ENCODE assay signal across 13 cellular contexts in the genomic region with DNA sequence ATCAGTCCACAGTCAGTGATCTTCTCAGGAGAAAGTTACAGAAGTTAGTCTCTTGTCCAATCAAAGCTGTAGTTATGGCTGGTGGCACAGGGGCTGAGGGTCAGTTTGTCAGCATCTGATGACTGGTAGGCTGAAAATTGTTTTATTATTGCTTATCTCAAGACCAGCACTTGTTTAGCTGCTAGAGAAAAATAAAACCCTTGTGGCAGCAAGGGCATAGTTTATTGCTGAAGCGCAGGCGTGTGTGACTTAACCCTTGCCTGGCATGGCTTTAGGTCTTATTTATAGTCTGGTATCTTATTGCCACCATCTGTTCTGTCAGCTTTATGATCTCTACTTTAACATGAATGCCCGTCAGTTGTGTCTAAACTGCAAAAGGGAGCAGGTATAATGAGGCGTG.
"Had no signal": no experiment of that assay in that cellular context is flagged by ENCODE, and none has a peak within 500 bp of the region (broad histone marks: within the 10 kb centered on the region; RNA-seq: fewer than 3 reads in every experiment).

No MANE protein-coding gene starts in this region.

- H3K4me2 ChIP-seq: hepatocyte had no signal

- H3K36me3 ChIP-seq: left ventricle myocardium inferior had no signal

- H3K79me2 ChIP-seq: hepatocyte had no signal

- H3K27ac ChIP-seq: hepatocyte, left ventricle myocardium inferior had no signal

- H3K27me3 ChIP-seq: hepatocyte had no signal

- H3K27ac Mint-ChIP-seq: activated naive CD4-positive, alpha-beta T cell treated with anti-CD3 and anti-CD28 coated beads, Interleukin-2, amount 10 ng/mL, durations not matched to agents 7 days and 5 days; memory B cell; natural killer cell treated with Interleukin-12 subunit alpha and Interleukin-12 subunit beta and Interleukin-15 and Interleukin-18, amount 100 ng/mL, for 72 hours; T-cell had no signal

- H3K4me1 ChIP-seq: left ventricle myocardium inferior had no signal

- DNase-seq: activated CD4-positive, alpha-beta T cell treated with anti-CD3 and anti-CD28 coated beads for 1 hour; activated CD4-positive, alpha-beta T cell treated with anti-CD3 and anti-CD28 coated beads, Interleukin-2, amount 50 U/mL, for 4 hours; activated naive CD4-positive, alpha-beta T cell treated with anti-CD3 and anti-CD28 coated beads, Interleukin-2, amount 10 ng/mL, durations not matched to agents 7 days and 5 days; activated T-cell treated with anti-CD3 and anti-CD28 coated beads, Interleukin-2, amount 50 U/mL, for 1 hour; left ventricle myocardium inferior; nucleus accumbens; stimulated activated naive CD8-positive, alpha-beta T cell treated with anti-CD3 and anti-CD28 coated beads, Interleukin-15, Interleukin-2, amounts not matched to agents 100 U/mL and 50 U/mL, for 24 hours; T-cell; T-helper 9 cell; trophoblast cell had no signal

- H3K36me3 Mint-ChIP-seq: activated naive CD4-positive, alpha-beta T cell treated with anti-CD3 and anti-CD28 coated beads, Interleukin-2, amount 10 ng/mL, durations not matched to agents 7 days and 5 days; memory B cell; natural killer cell treated with Interleukin-12 subunit alpha and Interleukin-12 subunit beta and Interleukin-15 and Interleukin-18, amount 100 ng/mL, for 72 hours; T-cell had no signal

- H3K4me3 ChIP-seq: hepatocyte, left ventricle myocardium inferior had no signal

- ATAC-seq: natural killer cell treated with Interleukin-12 subunit alpha and Interleukin-12 subunit beta and Interleukin-15 and Interleukin-18, amount 100 ng/mL, for 72 hours; stimulated activated naive CD8-positive, alpha-beta T cell treated with anti-CD3 and anti-CD28 coated beads, Interleukin-15, Interleukin-2, amounts not matched to agents 100 U/mL and 50 U/mL, for 24 hours; T-cell had no signal

- H3K4me1 Mint-ChIP-seq: activated naive CD4-positive, alpha-beta T cell treated with anti-CD3 and anti-CD28 coated beads, Interleukin-2, amount 10 ng/mL, durations not matched to agents 7 days and 5 days; memory B cell; T-cell had no signal

- H3K9me3 Mint-ChIP-seq: activated naive CD4-positive, alpha-beta T cell treated with anti-CD3 and anti-CD28 coated beads, Interleukin-2, amount 10 ng/mL, durations not matched to agents 7 days and 5 days; memory B cell; natural killer cell treated with Interleukin-12 subunit alpha and Interleukin-12 subunit beta and Interleukin-15 and Interleukin-18, amount 100 ng/mL, for 72 hours; T-cell had no signal

- H3K4me3 Mint-ChIP-seq: activated naive CD4-positive, alpha-beta T cell treated with anti-CD3 and anti-CD28 coated beads, Interleukin-2, amount 10 ng/mL, durations not matched to agents 7 days and 5 days; memory B cell; natural killer cell treated with Interleukin-12 subunit alpha and Interleukin-12 subunit beta and Interleukin-15 and Interleukin-18, amount 100 ng/mL, for 72 hours; T-cell had no signal

- H3K9me3 ChIP-seq: left ventricle myocardium inferior had no signal
